8 cellular contexts compared by ENCODE assay signal in genomic region chr1:228166170-228166936, GRCh38. TPM values are rescaled to one million over a fixed set of nuclear protein-coding genes. Genes with fewer than 3 reads are reported as not detected.
DNase-seq lines count a peak whose midpoint lies in the region; ATAC-seq and TF ChIP-seq lines count a peak whose summit lies in the region.

No MANE protein-coding gene starts in this region.

- H3K36me3 Mint-ChIP-seq in stimulated activated naive CD8-positive, alpha-beta T cell treated with anti-CD3 and anti-CD28 coated beads, Interleukin-15, Interleukin-2, amounts not matched to agents 100 ng/mL and 50 ng/mL, for 24 hours (ENCODE audit: low read depth) = no peaks in the 10 kb centered on the region

- TF ChIP-seq CTCF in BJ (IDR thresholded peaks at IDR 0.05; ENCODE audit: insufficient read depth, low read depth, low read length) = peak; percentile 45

- CTCF ChIA-PET in BJ (lab: Yijun Ruan, JAX) = interaction anchor here (0.7 to 4.5 kb wide), 19 partner anchors 9 to 685 kb away, joined by 3 to 27 read pairs (median 4); partner anchors contain the start of genes ARF1, GUK1 and MRPL55

- POLR2A ChIA-PET in BJ (lab: Charles Lee) = interaction anchor here (0.6 kb wide), 1 partner anchor 25 kb away, joined by 3 read pairs; no protein-coding TSS in a partner anchor

- peaks cover 39% of the 10 kb centered on the region for H3K4me1 Mint-ChIP-seq in stimulated activated naive CD8-positive, alpha-beta T cell treated with anti-CD3 and anti-CD28 coated beads, Interleukin-15, Interleukin-2, amounts not matched to agents 100 ng/mL and 50 ng/mL, for 24 hours (ENCODE audit: low read depth)

- ATAC-seq in GM18868 (IDR thresholded peaks at IDR 0.05; ENCODE audit: unreplicated experiment) (peak; percentile 19), HG03097 (IDR thresholded peaks at IDR 0.05; ENCODE audit: low FRiP score, unreplicated experiment) (peak; percentile 6), esophagus mucosa (peak; percentile 33)

- peaks cover 2% of the 10 kb centered on the region; the same call in 1 of the 2 replicates for H3K36me3 ChIP-seq in BJ (ENCODE audit: control insufficient read depth, insufficient read depth, low read length)

- no peaks in the 10 kb centered on the region for H3K27me3 ChIP-seq in BJ (ENCODE audit: control insufficient read depth, insufficient read depth, low read length)

- H3K4me3 Mint-ChIP-seq in stimulated activated naive CD8-positive, alpha-beta T cell treated with anti-CD3 and anti-CD28 coated beads, Interleukin-15, Interleukin-2, amounts not matched to agents 100 ng/mL and 50 ng/mL, for 24 hours = peak overlapping the region; percentile 79

- no peaks in the 10 kb centered on the region for H3K27me3 Mint-ChIP-seq in stimulated activated naive CD8-positive, alpha-beta T cell treated with anti-CD3 and anti-CD28 coated beads, Interleukin-15, Interleukin-2, amounts not matched to agents 100 ng/mL and 50 ng/mL, for 24 hours

- no peaks in the 10 kb centered on the region for H3K9me3 Mint-ChIP-seq in stimulated activated naive CD8-positive, alpha-beta T cell treated with anti-CD3 and anti-CD28 coated beads, Interleukin-15, Interleukin-2, amounts not matched to agents 100 ng/mL and 50 ng/mL, for 24 hours

- peak; percentile 16 for DNase-seq in BJ (ENCODE audit: low read depth)
- peak; percentile 28 for DNase-seq in NCI-H345 treated with DMSO at 0.1 percent for 48 hours (lab: John Stamatoyannopoulos, UW; ENCODE audit: unreplicated experiment)
- peak; percentile 37 for DNase-seq in activated T-cell treated with anti-CD3 and anti-CD28 coated beads for 24 hours (ENCODE audit: low read depth)
- peak; percentile 90 for DNase-seq in myocyte (ENCODE audit: low read depth)

- H3K27ac Mint-ChIP-seq in stimulated activated naive CD8-positive, alpha-beta T cell treated with anti-CD3 and anti-CD28 coated beads, Interleukin-15, Interleukin-2, amounts not matched to agents 100 ng/mL and 50 ng/mL, for 24 hours = peak overlapping the region; percentile 68

- H3K4me3 ChIP-seq in BJ (ENCODE audit: low read depth, low read length) = peak overlapping the region; percentile 73

RNA-seq across cellular contexts. Expression of gene IBA57, which starts 0.7 kb away (rescaled TPM):
- polyA plus RNA-seq in BJ (2011; rRNA removed) = 1.2 and 2.8 TPM in 2 replicates
- polyA minus RNA-seq in BJ (2011; rRNA and poly(A)+ RNA removed) = 1.8 and 2.7 TPM in 2 replicates
- 6.9 TPM for total RNA-seq in esophagus mucosa
- total RNA-seq in myocyte = 1.9 and 2.5 TPM in 2 replicates
- 2.4 TPM for polyA plus RNA-seq in myocyte (2012)

RNA-seq across cellular contexts. Expression of gene GJC2, which starts 16.6 kb away (rescaled TPM):
- 0.77 and 0.92 TPM in 2 replicates for polyA plus RNA-seq in BJ (2011; rRNA removed)
- polyA minus RNA-seq in BJ (2011; rRNA and poly(A)+ RNA removed) = 0.41 and 0.43 TPM in 2 replicates
- total RNA-seq in esophagus mucosa = 0.44 TPM
- total RNA-seq in myocyte = 0.26 and 0.80 TPM in 2 replicates
- 1.1 TPM for polyA plus RNA-seq in myocyte (2012)

RNA-seq across cellular contexts. Expression of gene GUK1, which starts 26.3 kb away (rescaled TPM):
- polyA plus RNA-seq in BJ (2011; rRNA removed) = 282 and 373 TPM in 2 replicates
- polyA minus RNA-seq in BJ (2011; rRNA and poly(A)+ RNA removed) = 58.2 and 86.1 TPM in 2 replicates
- total RNA-seq in esophagus mucosa (241 TPM), myocyte (200 and 214 TPM in 2 replicates)
- 336 TPM for polyA plus RNA-seq in myocyte (2012)

RNA-seq across cellular contexts. Expression of gene OBSCN, which starts 41.5 kb away (rescaled TPM):
- polyA plus RNA-seq in BJ (2011; rRNA removed) = 2.9 and 3.8 TPM in 2 replicates
- polyA minus RNA-seq in BJ (2011; rRNA and poly(A)+ RNA removed) = 2.8 and 6.9 TPM in 2 replicates
- total RNA-seq in esophagus mucosa (9.8 TPM), myocyte (51.7 and 59.5 TPM in 2 replicates)
- 33.8 TPM for polyA plus RNA-seq in myocyte (2012)

RNA-seq across cellular contexts. Expression of gene MRPL55, which starts 57.3 kb away (rescaled TPM):
- 50.8 and 80.8 TPM in 2 replicates for polyA plus RNA-seq in BJ (2011; rRNA removed)
- polyA minus RNA-seq in BJ (2011; rRNA and poly(A)+ RNA removed) = 13.0 and 25.2 TPM in 2 replicates
- total RNA-seq in esophagus mucosa = 29.0 TPM
- 67.0 and 82.8 TPM in 2 replicates for total RNA-seq in myocyte
- 79.5 TPM for polyA plus RNA-seq in myocyte (2012)

Comparison
In these comparisons a context has a peak if more than half of its experiments do, and no peak if none do; other contexts are left out.
1. Peak in every context shown above with its lines: DNase-seq, ATAC-seq and H3K4me3 ChIP-seq.
2. DNase-seq: peak in every context shown above with its lines; median percentile 90 in myocyte; 37 in activated T-cell treated with anti-CD3 and anti-CD28 coated beads for 24 hours; 28 in NCI-H345 treated with DMSO at 0.1 percent for 48 hours; 16 in BJ.